13 cellular contexts compared by ENCODE assay signal in the genomic region with DNA sequence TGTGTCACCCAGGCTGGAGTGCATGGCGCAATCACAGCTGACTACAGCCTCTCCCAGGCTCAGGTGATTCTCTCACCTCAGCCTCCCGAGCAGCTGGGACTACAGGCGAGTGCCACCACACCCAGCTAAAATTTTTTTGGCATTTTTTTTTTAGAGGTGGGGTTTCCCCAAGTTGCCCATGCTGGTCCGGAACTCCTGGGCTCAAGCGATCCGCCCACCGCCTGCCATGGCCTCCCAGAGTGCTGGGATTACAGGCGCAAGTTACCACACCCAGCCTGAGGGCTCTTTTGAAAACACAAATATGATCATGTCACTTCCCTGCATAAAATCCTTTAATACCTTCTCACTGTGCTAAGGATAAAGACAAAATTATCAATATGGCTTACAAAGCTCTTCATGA.
DNase-seq lines count a peak whose midpoint lies in the region; ATAC-seq and TF ChIP-seq lines count a peak whose summit lies in the region.
"Had no signal": no experiment of that assay in that cellular context is flagged by ENCODE, and none has a peak within 500 bp of the region (broad histone marks: within the 10 kb centered on the region; RNA-seq: fewer than 3 reads in every experiment).

No MANE protein-coding gene starts in this region.

- H3K27me3 Mint-ChIP-seq in activated naive CD8-positive, alpha-beta T cell treated with anti-CD3 and anti-CD28 coated beads for 36 hours: no peaks in the 10 kb centered on the region
- H3K27me3 Mint-ChIP-seq in mesothelial cell of epicardium (ENCODE audit: low read depth) (no peaks in the 10 kb centered on the region), Calu3 (ENCODE audit: unreplicated experiment) (no peaks in the 10 kb centered on the region)

- peak in 2 of 3 donors; percentile 14 to 43 for DNase-seq in right cardiac atrium
- DNase-seq in Right ventricle myocardium inferior (ENCODE audit: missing footprints): no peak
- DNase-seq in activated naive CD8-positive, alpha-beta T cell treated with anti-CD3 and anti-CD28 coated beads for 36 hours: no peak
- DNase-seq in mesothelial cell of epicardium (ENCODE audit: low spot score in 2 of 2, unreplicated experiment in 2 of 2): no peak
- DNase-seq in Calu3: no peak
- no peak for DNase-seq in caudate nucleus (lab: John Stamatoyannopoulos, UW)
- no peak for DNase-seq in NCI-H2196 (lab: John Stamatoyannopoulos, UW; ENCODE audit: unreplicated experiment)
- DNase-seq in BE2C: no peak
- DNase-seq: hypothalamus, NCI-H146 had no signal

- peak overlapping the region; percentile 56 for H3K4me3 Mint-ChIP-seq in activated naive CD8-positive, alpha-beta T cell treated with anti-CD3 and anti-CD28 coated beads for 36 hours
- no peak overlapping the region for H3K4me3 Mint-ChIP-seq in mesothelial cell of epicardium
- no peak overlapping the region for H3K4me3 Mint-ChIP-seq in Calu3 (ENCODE audit: low read depth, unreplicated experiment)

- peaks cover 3% of the 10 kb centered on the region; the same call in 1 of the 2 replicates for H3K36me3 ChIP-seq in BE2C

- peaks cover 57% of the 10 kb centered on the region for H3K36me3 Mint-ChIP-seq in activated naive CD8-positive, alpha-beta T cell treated with anti-CD3 and anti-CD28 coated beads for 36 hours
- no peaks in the 10 kb centered on the region for H3K36me3 Mint-ChIP-seq in mesothelial cell of epicardium
- H3K36me3 Mint-ChIP-seq in Calu3 (ENCODE audit: insufficient read depth, unreplicated experiment): peaks cover 12% of the 10 kb centered on the region

- H3K27ac ChIP-seq in right cardiac atrium (ENCODE audit: low read length) (peak overlapping the region; percentile 31), caudate nucleus (ENCODE audit: low read depth, low read length) (no peak overlapping the region)
- H3K27ac ChIP-seq: epithelial cell of prostate had no signal

- H3K27ac Mint-ChIP-seq in activated naive CD8-positive, alpha-beta T cell treated with anti-CD3 and anti-CD28 coated beads for 36 hours: peak overlapping the region; percentile 88
- H3K27ac Mint-ChIP-seq in mesothelial cell of epicardium: peak overlapping the region; percentile 76
- no peak overlapping the region for H3K27ac Mint-ChIP-seq in Calu3 (ENCODE audit: unreplicated experiment)

- intact Hi-C loops in right cardiac atrium (cut with DNase I): loop anchor here in 1 of 4 donors (10.0 kb wide), 1 partner anchor 70 kb away; no protein-coding TSS in a partner anchor
- intact Hi-C loops in Right ventricle myocardium inferior (cut with DNase I): loop anchor here (2.0 to 5.0 kb wide), 2 partner anchors 52 to 88 kb away; a partner anchor contains a TSS
- intact Hi-C loops in Calu3 (cut with micrococcal nuclease; ENCODE audit: unreplicated experiment): loop anchor here (5.0 kb wide), 1 partner anchor 87 kb away; a partner anchor contains a TSS

- H3K9me3 ChIP-seq in right cardiac atrium (ENCODE audit: control insufficient read depth, low read length): no peaks in the 10 kb centered on the region
- no peaks in the 10 kb centered on the region for H3K9me3 ChIP-seq in BE2C

- H3K4me3 ChIP-seq in right cardiac atrium (ENCODE audit: low read length): no peak overlapping the region
- H3K4me3 ChIP-seq in BE2C (ENCODE audit: low read depth, low read length): no peak overlapping the region

- WGBS in right cardiac atrium: 78% methylated on average over 8 of the region's 8 CpGs

- no peak for TF ChIP-seq CTCF in mesothelial cell of epicardium (IDR thresholded peaks at IDR 0.05; ENCODE audit: unreplicated experiment)
- TF ChIP-seq CTCF in Calu3 (IDR thresholded peaks at IDR 0.05; ENCODE audit: unreplicated experiment): no peak
- TF ChIP-seq CTCF in BE2C (IDR thresholded peaks at IDR 0.05; ENCODE audit: low read depth, low read length): no peak

- H3K4me1 ChIP-seq in right cardiac atrium (ENCODE audit: control insufficient read depth, insufficient read depth, low read length): peaks cover 5% of the 10 kb centered on the region
- H3K4me1 ChIP-seq in BE2C: peaks cover 15% of the 10 kb centered on the region

- CTCF ChIA-PET in Calu3 (lab: Charles Lee): interaction anchor here (0.8 kb wide), 1 partner anchor 357 kb away, joined by 7 read pairs; no protein-coding TSS in a partner anchor

- BruUV-seq in Calu3 (replicated peaks; lab: Mats Ljungman, UMichigan): no TSS peak

- ATAC-seq in right cardiac atrium (no peak), Right ventricle myocardium inferior (no peak)
- ATAC-seq: SK-N-SH treated with all-trans-retinoic acid at 6 μM for 48 hours had no signal

- peaks cover 4% of the 10 kb centered on the region for H3K9me3 Mint-ChIP-seq in activated naive CD8-positive, alpha-beta T cell treated with anti-CD3 and anti-CD28 coated beads for 36 hours
- no peaks in the 10 kb centered on the region for H3K9me3 Mint-ChIP-seq in mesothelial cell of epicardium
- H3K9me3 Mint-ChIP-seq in Calu3 (ENCODE audit: low read depth, unreplicated experiment): peaks cover 2% of the 10 kb centered on the region
- H3K9me3 Mint-ChIP-seq: brain had no signal

- peaks cover 82% of the 10 kb centered on the region for H3K4me1 Mint-ChIP-seq in activated naive CD8-positive, alpha-beta T cell treated with anti-CD3 and anti-CD28 coated beads for 36 hours
- H3K4me1 Mint-ChIP-seq in mesothelial cell of epicardium: peaks cover 66% of the 10 kb centered on the region
- peaks cover 53% of the 10 kb centered on the region for H3K4me1 Mint-ChIP-seq in Calu3 (ENCODE audit: low read depth, unreplicated experiment)

- H3K27me3 ChIP-seq in right cardiac atrium (ENCODE audit: control insufficient read depth, insufficient read depth) (no peaks in the 10 kb centered on the region), BE2C (no peaks in the 10 kb centered on the region)

Comparison
In these comparisons a context has a peak if more than half of its experiments do, and no peak if none do; other contexts are left out.
1. DNase-seq: peak in right cardiac atrium (2 of 3); none in Right ventricle myocardium inferior (single experiment), activated naive CD8-positive, alpha-beta T cell treated with anti-CD3 and anti-CD28 coated beads for 36 hours (single experiment), mesothelial cell of epicardium (0 of 2), Calu3 (single experiment), caudate nucleus (0 of 61), NCI-H2196 (single experiment) and BE2C (single experiment).